In the genomic region with DNA sequence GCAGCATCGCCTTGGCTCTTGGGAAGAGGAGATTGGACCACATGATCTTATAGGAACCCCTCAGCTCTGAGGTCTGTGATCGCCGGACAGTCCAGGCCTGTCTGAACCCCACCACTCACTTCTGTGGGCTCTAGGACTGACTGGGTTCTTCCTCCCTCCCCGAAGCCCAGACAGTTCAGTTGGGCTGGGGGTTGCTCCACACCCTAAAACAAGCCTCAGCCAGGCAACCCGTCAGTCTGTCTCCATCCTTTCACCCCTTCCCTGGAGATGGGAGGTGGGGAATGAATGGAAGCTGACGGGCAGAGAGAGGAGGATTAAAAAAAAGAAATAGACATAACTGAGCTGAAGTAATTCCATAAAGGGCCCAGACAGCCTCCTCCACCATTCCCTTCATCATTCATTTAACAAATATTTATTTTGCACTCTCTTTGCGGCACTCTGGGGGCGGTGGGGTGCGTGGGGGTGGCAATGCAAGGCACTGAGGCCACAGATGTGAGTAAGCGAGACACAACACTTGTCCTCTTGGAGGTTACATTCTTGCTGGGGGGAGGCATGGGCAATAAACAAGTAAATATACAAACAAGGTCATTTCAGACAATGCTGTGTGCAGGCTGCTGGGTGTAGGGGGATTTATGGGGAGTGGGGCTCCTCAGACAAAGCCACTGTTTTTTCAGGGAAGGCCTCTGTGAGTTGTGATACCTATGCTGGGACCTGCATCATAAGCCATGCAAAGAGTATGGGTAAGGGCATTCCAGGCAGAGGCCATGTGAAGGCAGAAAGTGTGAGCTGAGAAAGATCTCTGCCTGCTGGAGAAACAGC, we compare ENCODE assay signal across 8 cellular contexts. TPM values are rescaled to one million over a fixed set of nuclear protein-coding genes. Genes with fewer than 3 reads are reported as not detected.
A peak's percentile ranks its signal among the peaks of the same experiment; 100 is the strongest.
DNase-seq lines count a peak whose midpoint lies in the region; ATAC-seq and TF ChIP-seq lines count a peak whose summit lies in the region.

No MANE protein-coding gene starts in this region.

- TF ChIP-seq CTCF in WTC11 (IDR thresholded peaks at IDR 0.05): no peak
- no peak for TF ChIP-seq CTCF in glutamatergic neuron (IDR thresholded peaks at IDR 0.05; ENCODE audit: partially characterized antibody, unreplicated experiment)

- H3K9me3 Mint-ChIP-seq in activated CD8-positive, alpha-beta memory T cell treated with anti-CD3 and anti-CD28 coated beads, Interleukin-2, amount 10 ng/mL, durations not matched to agents 7 days and 5 days (ENCODE audit: low read depth): no peaks in the 10 kb centered on the region
- H3K9me3 Mint-ChIP-seq in WTC11 (no peaks in the 10 kb centered on the region), glutamatergic neuron (ENCODE audit: unreplicated experiment) (peaks cover 22% of the 10 kb centered on the region)
- no peaks in the 10 kb centered on the region for H3K9me3 Mint-ChIP-seq in stimulated activated naive CD8-positive, alpha-beta T cell treated with anti-CD3 and anti-CD28 coated beads, Interleukin-15, amount 100 ng/mL, for 72 hours

- peak overlapping the region; percentile 76 for H3K27ac Mint-ChIP-seq in activated CD8-positive, alpha-beta memory T cell treated with anti-CD3 and anti-CD28 coated beads, Interleukin-2, amount 10 ng/mL, durations not matched to agents 7 days and 5 days
- no peak overlapping the region for H3K27ac Mint-ChIP-seq in WTC11
- H3K27ac Mint-ChIP-seq in glutamatergic neuron (ENCODE audit: unreplicated experiment): no peak overlapping the region
- peak overlapping the region; percentile 50 to 65 for H3K27ac Mint-ChIP-seq in stimulated activated naive CD8-positive, alpha-beta T cell treated with anti-CD3 and anti-CD28 coated beads, Interleukin-15, amount 100 ng/mL, for 72 hours

- no peak for DNase-seq in activated CD8-positive, alpha-beta memory T cell treated with anti-CD3 and anti-CD28 coated beads, Interleukin-2, amount 10 ng/mL, durations not matched to agents 7 days and 5 days
- DNase-seq in activated CD8-positive, alpha-beta memory T cell treated with anti-CD3 and anti-CD28 coated beads for 24 hours: no peak
- DNase-seq in WTC11 (ENCODE audit: low spot score): no peak
- no peak for DNase-seq in glutamatergic neuron
- DNase-seq in stimulated activated naive CD8-positive, alpha-beta T cell treated with anti-CD3 and anti-CD28 coated beads, Interleukin-15, amount 100 ng/mL, for 72 hours: no peak
- no peak for DNase-seq in OCI-M2 (lab: John Stamatoyannopoulos, UW; ENCODE audit: unreplicated experiment)
- DNase-seq in SW 1271 (lab: John Stamatoyannopoulos, UW): no peak
- no peak for DNase-seq in iPS-NIHi7 (ENCODE audit: extremely low spot score)

- CTCF ChIA-PET in activated CD8-positive, alpha-beta memory T cell treated with anti-CD3 and anti-CD28 coated beads, Interleukin-2, amount 10 ng/mL, durations not matched to agents 7 days and 5 days (lab: Charles Lee): interaction anchor here (0.8 to 15.0 kb wide), 6 partner anchors 13 to 401 kb away, joined by 3 to 735 read pairs (median 4); partner anchors contain the start of gene WNT10A
- CTCF ChIA-PET in WTC11 (lab: Charles Lee): interaction anchor here (0.6 to 9.5 kb wide), 13 partner anchors 13 to 166 kb away, joined by 3 to 422 read pairs (median 5); partner anchors contain the start of gene WNT10A

- no peak for ATAC-seq in activated CD8-positive, alpha-beta memory T cell treated with anti-CD3 and anti-CD28 coated beads, Interleukin-2, amount 10 ng/mL, durations not matched to agents 7 days and 5 days
- ATAC-seq in WTC11: peak; percentile 5; the same call in 1 of the 2 replicates
- no peak for ATAC-seq in stimulated activated naive CD8-positive, alpha-beta T cell treated with anti-CD3 and anti-CD28 coated beads, Interleukin-15, amount 100 ng/mL, for 72 hours

- peak overlapping the region; percentile 51 for H3K4me3 Mint-ChIP-seq in activated CD8-positive, alpha-beta memory T cell treated with anti-CD3 and anti-CD28 coated beads, Interleukin-2, amount 10 ng/mL, durations not matched to agents 7 days and 5 days
- H3K4me3 Mint-ChIP-seq in WTC11 (peak overlapping the region; percentile 61), glutamatergic neuron (ENCODE audit: unreplicated experiment) (peak overlapping the region; percentile 75)
- H3K4me3 Mint-ChIP-seq in stimulated activated naive CD8-positive, alpha-beta T cell treated with anti-CD3 and anti-CD28 coated beads, Interleukin-15, amount 100 ng/mL, for 72 hours: peak overlapping the region; percentile 78 to 82

- POLR2A ChIA-PET in WTC11 (lab: Charles Lee): no interaction called here

- H3K36me3 Mint-ChIP-seq in activated CD8-positive, alpha-beta memory T cell treated with anti-CD3 and anti-CD28 coated beads, Interleukin-2, amount 10 ng/mL, durations not matched to agents 7 days and 5 days: no peaks in the 10 kb centered on the region
- H3K36me3 Mint-ChIP-seq in WTC11 (no peaks in the 10 kb centered on the region), glutamatergic neuron (ENCODE audit: unreplicated experiment) (peaks cover 3% of the 10 kb centered on the region)

- H3K4me1 Mint-ChIP-seq in activated CD8-positive, alpha-beta memory T cell treated with anti-CD3 and anti-CD28 coated beads, Interleukin-2, amount 10 ng/mL, durations not matched to agents 7 days and 5 days: peaks cover 44% of the 10 kb centered on the region
- H3K4me1 Mint-ChIP-seq in WTC11: peaks cover 21% of the 10 kb centered on the region
- peaks cover 31% of the 10 kb centered on the region for H3K4me1 Mint-ChIP-seq in glutamatergic neuron (ENCODE audit: low read depth, unreplicated experiment)
- H3K4me1 Mint-ChIP-seq in stimulated activated naive CD8-positive, alpha-beta T cell treated with anti-CD3 and anti-CD28 coated beads, Interleukin-15, amount 100 ng/mL, for 72 hours: peaks cover 71% of the 10 kb centered on the region

- peaks cover 64% of the 10 kb centered on the region for H3K27me3 Mint-ChIP-seq in activated CD8-positive, alpha-beta memory T cell treated with anti-CD3 and anti-CD28 coated beads, Interleukin-2, amount 10 ng/mL, durations not matched to agents 7 days and 5 days
- H3K27me3 Mint-ChIP-seq in WTC11 (ENCODE audit: low read depth) (peaks cover 99% of the 10 kb centered on the region), glutamatergic neuron (ENCODE audit: unreplicated experiment) (peaks cover 25% of the 10 kb centered on the region)
- peaks cover 15% of the 10 kb centered on the region for H3K27me3 Mint-ChIP-seq in stimulated activated naive CD8-positive, alpha-beta T cell treated with anti-CD3 and anti-CD28 coated beads, Interleukin-15, amount 100 ng/mL, for 72 hours

TF ChIP-seq in WTC11, 78 proteins besides CTCF, POLR2A, EP300 and RAD21 (continues in another document):
- no peak for TF ChIP-seq PRRX2 (CRISPR knock-in tag; IDR thresholded peaks at IDR 0.05)
- TF ChIP-seq ZNF232 (CRISPR knock-in tag; IDR thresholded peaks at IDR 0.05): no peak
- TF ChIP-seq PRDM15 (CRISPR knock-in tag; IDR thresholded peaks at IDR 0.05): no peak
- TF ChIP-seq TCF7 (CRISPR knock-in tag; IDR thresholded peaks at IDR 0.05; ENCODE audit: low read depth): no peak
- no peak for TF ChIP-seq ZBTB21 (CRISPR knock-in tag; IDR thresholded peaks at IDR 0.05; ENCODE audit: borderline replicate concordance)
- TF ChIP-seq ZSCAN18 (CRISPR knock-in tag; IDR thresholded peaks at IDR 0.05): no peak
- TF ChIP-seq NFE2L1 (CRISPR knock-in tag; IDR thresholded peaks at IDR 0.05): no peak
- TF ChIP-seq ZNF416 (CRISPR knock-in tag; IDR thresholded peaks at IDR 0.05): no peak

RNA-seq across cellular contexts. Expression of gene WNT10A, which starts 12.9 kb away (rescaled TPM):
- under 1 TPM; 0.23 to 0.35 TPM for total RNA-seq in activated CD8-positive, alpha-beta memory T cell treated with anti-CD3 and anti-CD28 coated beads, Interleukin-2, amount 10 ng/mL, durations not matched to agents 7 days and 5 days
- not detected in 3 replicates for total RNA-seq in WTC11 (2021)
- 0.17 TPM for total RNA-seq in glutamatergic neuron (ENCODE audit: unreplicated experiment)

RNA-seq across cellular contexts. Expression of gene WNT6, which starts 34.0 kb away (rescaled TPM):
- total RNA-seq in activated CD8-positive, alpha-beta memory T cell treated with anti-CD3 and anti-CD28 coated beads, Interleukin-2, amount 10 ng/mL, durations not matched to agents 7 days and 5 days: not detected
- total RNA-seq in WTC11 (2021): not detected in 3 replicates
- 0.66 TPM for total RNA-seq in glutamatergic neuron (ENCODE audit: unreplicated experiment)

Comparison
In these comparisons a context has a peak if more than half of its experiments do, and no peak if none do; other contexts are left out.
1. H3K27ac Mint-ChIP-seq: peak in activated CD8-positive, alpha-beta memory T cell treated with anti-CD3 and anti-CD28 coated beads, Interleukin-2, amount 10 ng/mL, durations not matched to agents 7 days and 5 days (single experiment) and stimulated activated naive CD8-positive, alpha-beta T cell treated with anti-CD3 and anti-CD28 coated beads, Interleukin-15, amount 100 ng/mL, for 72 hours (2 of 2); none in WTC11 (single experiment) and glutamatergic neuron (single experiment).
2. Peak in every context shown above with its lines, with median percentiles within 50 percentile points of each other: H3K4me3 Mint-ChIP-seq.